Comparison of ENCODE assay signal across 8 cellular contexts in the genomic region with DNA sequence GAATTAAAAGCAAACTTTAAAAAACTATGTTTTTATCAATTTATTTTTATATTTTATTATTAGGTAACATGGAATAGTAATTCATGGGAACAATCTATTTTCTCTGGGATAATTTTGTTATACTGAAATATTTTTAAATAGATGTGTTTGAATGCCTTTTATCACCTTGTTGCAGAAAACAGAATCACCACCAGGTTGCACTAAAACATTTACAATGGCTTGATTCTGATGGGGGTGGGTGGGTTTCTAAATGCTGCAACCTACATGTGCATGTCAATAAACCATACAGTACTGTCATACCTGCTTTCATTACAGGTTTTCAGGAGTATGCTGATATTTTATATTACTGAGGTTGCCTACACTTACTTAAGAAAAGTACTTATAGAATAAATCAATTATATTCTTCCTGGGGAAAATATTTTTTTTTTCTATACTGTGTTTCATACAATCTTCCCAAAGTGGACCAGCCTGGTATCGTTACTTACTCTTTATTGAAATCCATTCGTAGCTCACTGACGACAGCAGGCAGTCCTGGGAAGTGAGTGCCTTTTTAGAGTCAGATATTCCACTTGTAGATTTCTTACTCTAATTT.
A peak's percentile ranks its signal among the peaks of the same experiment; 100 is the strongest.
DNase-seq lines count a peak whose midpoint lies in the region; ATAC-seq and FAIRE-seq lines count a peak whose summit lies in the region.

No MANE protein-coding gene starts in this region.

- DNase-seq in DMS53 treated with DMSO at 0.1 percent for 48 hours (lab: John Stamatoyannopoulos, UW; ENCODE audit: unreplicated experiment) (peak; percentile 16), HTR-8/SVneo (ENCODE audit: insufficient read length, low spot score) (peak; percentile 26), SK-MEL-5 (ENCODE audit: low read depth, low spot score) (peak; percentile 59), glomerular visceral epithelial cell (ENCODE audit: extremely low spot score) (peak; percentile 50), nucleus accumbens (lab: John Stamatoyannopoulos, UW) (no peak), G401 (ENCODE audit: low spot score) (no peak)

- ATAC-seq in HG02642 (IDR thresholded peaks at IDR 0.05; ENCODE audit: poor library complexity, unreplicated experiment) = no peak
- no peak for ATAC-seq in GM21737 (IDR thresholded peaks at IDR 0.05; ENCODE audit: unreplicated experiment)

- FAIRE-seq in HTR-8/SVneo (lab: Jason Lieb, UNC) = no peak

- in situ Hi-C loops in SK-MEL-5 (cut with HindIII; ENCODE audit: low pct_unique_long_range_greater_than_20kb, low sequenced_read_pairs) (no loop called here), G401 (cut with HindIII; ENCODE audit: low sequenced_read_pairs) (no loop called here)

Comparison
In these comparisons a context has a peak if more than half of its experiments do, and no peak if none do; other contexts are left out.
1. DNase-seq: peak in DMS53 treated with DMSO at 0.1 percent for 48 hours (single experiment), HTR-8/SVneo (single experiment), SK-MEL-5 (single experiment) and glomerular visceral epithelial cell (single experiment); none in nucleus accumbens (0 of 56) and G401 (single experiment).